Comparison of ENCODE assay signal across 8 cellular contexts in genomic region chr2:61889212-61889956, GRCh38. TPM values are rescaled to one million over a fixed set of nuclear protein-coding genes. Genes with fewer than 3 reads are reported as not detected.
DNase-seq lines count a peak whose midpoint lies in the region; ATAC-seq and TF ChIP-seq lines count a peak whose summit lies in the region.

No MANE protein-coding gene starts in this region.

- H3K4me3 Mint-ChIP-seq in activated CD4-positive, alpha-beta T cell treated with anti-CD3 and anti-CD28 coated beads, Interleukin-2, amount 10 ng/mL, durations not matched to agents 7 days and 5 days: peak overlapping the region; percentile 97
- H3K4me3 Mint-ChIP-seq in activated naive CD8-positive, alpha-beta T cell treated with anti-CD3 and anti-CD28 coated beads, Interleukin-2, amount 50 U/mL, for 24 hours: peak overlapping the region; percentile 99

- H3K27ac Mint-ChIP-seq in activated CD4-positive, alpha-beta T cell treated with anti-CD3 and anti-CD28 coated beads, Interleukin-2, amount 10 ng/mL, durations not matched to agents 7 days and 5 days: peak overlapping the region; percentile 99
- peak overlapping the region; percentile 61 for H3K27ac Mint-ChIP-seq in activated naive CD8-positive, alpha-beta T cell treated with anti-CD3 and anti-CD28 coated beads, Interleukin-2, amount 50 U/mL, for 24 hours

- peaks cover 0 to 13% of the 10 kb centered on the region in 2 donors for H3K4me1 ChIP-seq in thyroid gland

- no peak for DNase-seq in activated CD4-positive, alpha-beta T cell treated with anti-CD3 and anti-CD28 coated beads, Interleukin-2, amount 10 ng/mL, durations not matched to agents 7 days and 5 days
- no peak for DNase-seq in activated CD4-positive, alpha-beta T cell treated with anti-CD3 and anti-CD28 coated beads, Interleukin-2, amount 50 U/mL, for 48 hours
- no peak for DNase-seq in activated naive CD8-positive, alpha-beta T cell treated with anti-CD3 and anti-CD28 coated beads, Interleukin-2, amount 50 U/mL, for 24 hours
- DNase-seq in kidney epithelial cell (ENCODE audit: low read depth): no peak
- DNase-seq in thyroid gland: peak in 1 of 2 donors; percentile 16
- no peak for DNase-seq in NCI-H187 treated with DMSO at 0.1 percent for 48 hours (lab: John Stamatoyannopoulos, UW)
- DNase-seq in NCI-H446 (lab: John Stamatoyannopoulos, UW): no peak
- DNase-seq in SKM-1 treated with dmso at 0.1 percent for 144 hours (lab: John Stamatoyannopoulos, UW; ENCODE audit: unreplicated experiment): no peak

- no peaks in the 10 kb centered on the region for H3K9me3 Mint-ChIP-seq in activated CD4-positive, alpha-beta T cell treated with anti-CD3 and anti-CD28 coated beads, Interleukin-2, amount 10 ng/mL, durations not matched to agents 7 days and 5 days
- no peaks in the 10 kb centered on the region for H3K9me3 Mint-ChIP-seq in activated naive CD8-positive, alpha-beta T cell treated with anti-CD3 and anti-CD28 coated beads, Interleukin-2, amount 50 U/mL, for 24 hours

- intact Hi-C loops in thyroid gland (cut with DNase I): no loop called here

- CTCF ChIA-PET in activated CD4-positive, alpha-beta T cell treated with anti-CD3 and anti-CD28 coated beads, Interleukin-2, amount 10 ng/mL, durations not matched to agents 7 days and 5 days (lab: Charles Lee): no interaction called here

- no peak for ATAC-seq in activated naive CD8-positive, alpha-beta T cell treated with anti-CD3 and anti-CD28 coated beads, Interleukin-2, amount 50 U/mL, for 24 hours

- H3K36me3 Mint-ChIP-seq in activated CD4-positive, alpha-beta T cell treated with anti-CD3 and anti-CD28 coated beads, Interleukin-2, amount 10 ng/mL, durations not matched to agents 7 days and 5 days (ENCODE audit: low read depth): peaks cover 22% of the 10 kb centered on the region
- peaks cover 35% of the 10 kb centered on the region for H3K36me3 Mint-ChIP-seq in activated naive CD8-positive, alpha-beta T cell treated with anti-CD3 and anti-CD28 coated beads, Interleukin-2, amount 50 U/mL, for 24 hours (ENCODE audit: low read depth)

- peaks cover 25% of the 10 kb centered on the region for H3K4me1 Mint-ChIP-seq in activated CD4-positive, alpha-beta T cell treated with anti-CD3 and anti-CD28 coated beads, Interleukin-2, amount 10 ng/mL, durations not matched to agents 7 days and 5 days
- H3K4me1 Mint-ChIP-seq in activated naive CD8-positive, alpha-beta T cell treated with anti-CD3 and anti-CD28 coated beads, Interleukin-2, amount 50 U/mL, for 24 hours: peaks cover 38% of the 10 kb centered on the region

- H3K27ac ChIP-seq in thyroid gland: peak overlapping the region in 2 of 3 donors; percentile 94 to 99

- 79 to 83% methylated on average over 34 to 36 of the region's 36 CpGs for WGBS in thyroid gland, 2 donors

- POLR2A ChIA-PET in activated CD4-positive, alpha-beta T cell treated with anti-CD3 and anti-CD28 coated beads, Interleukin-2, amount 10 ng/mL, durations not matched to agents 7 days and 5 days (lab: Charles Lee): no interaction called here

- TF ChIP-seq CTCF in kidney epithelial cell (IDR thresholded peaks at IDR 0.05; ENCODE audit: insufficient read depth, low read length, poor library complexity, severe bottlenecking) (no peak), thyroid gland (IDR thresholded peaks at IDR 0.05) (no peak)

- H3K27me3 ChIP-seq in kidney epithelial cell (ENCODE audit: control insufficient read depth, insufficient read depth, low read length) (no peaks in the 10 kb centered on the region), thyroid gland (no peaks in the 10 kb centered on the region)

- H3K36me3 ChIP-seq in kidney epithelial cell (ENCODE audit: control insufficient read depth, insufficient read depth, low read length) (no peaks in the 10 kb centered on the region), thyroid gland (peaks cover 0 to 3% of the 10 kb centered on the region in 2 donors)

- H3K9me3 ChIP-seq in thyroid gland: no peaks in the 10 kb centered on the region

- TF ChIP-seq POLR2A in thyroid gland (IDR thresholded peaks at IDR 0.05): no peak

- no peaks in the 10 kb centered on the region for H3K27me3 Mint-ChIP-seq in activated CD4-positive, alpha-beta T cell treated with anti-CD3 and anti-CD28 coated beads, Interleukin-2, amount 10 ng/mL, durations not matched to agents 7 days and 5 days
- H3K27me3 Mint-ChIP-seq in activated naive CD8-positive, alpha-beta T cell treated with anti-CD3 and anti-CD28 coated beads, Interleukin-2, amount 50 U/mL, for 24 hours: no peaks in the 10 kb centered on the region

- H3K4me3 ChIP-seq in kidney epithelial cell (ENCODE audit: low read depth, low read length) (peak overlapping the region; percentile 87), thyroid gland (replicated peaks in 1 of 3) (peak overlapping the region in 1 of 3 donors; percentile 76)

RNA-seq across cellular contexts. Expression of gene CCT4, which starts 0.9 kb away (rescaled TPM):
- 100 to 1,000 TPM; 136 to 138 TPM for total RNA-seq in activated CD4-positive, alpha-beta T cell treated with anti-CD3 and anti-CD28 coated beads, Interleukin-2, amount 10 ng/mL, durations not matched to agents 7 days and 5 days
- total RNA-seq in kidney epithelial cell (156 and 158 TPM in 2 replicates), thyroid gland (10 to 100 TPM; 84.4 to 96.5 (median 88.7) TPM)

RNA-seq across cellular contexts. Expression of gene COMMD1, which starts 16.1 kb away (rescaled TPM):
- 10 to 100 TPM; 29.1 to 30.6 TPM for total RNA-seq in activated CD4-positive, alpha-beta T cell treated with anti-CD3 and anti-CD28 coated beads, Interleukin-2, amount 10 ng/mL, durations not matched to agents 7 days and 5 days
- total RNA-seq in kidney epithelial cell: 44.1 and 44.9 TPM in 2 replicates
- total RNA-seq in thyroid gland: 100 to 1,000 TPM in 2 of 4 donors, 10 to 100 TPM in 2; 76.0 to 132 (median 100) TPM

RNA-seq across cellular contexts. Expression of gene FAM161A, which starts 35.5 kb away (rescaled TPM):
- total RNA-seq in activated CD4-positive, alpha-beta T cell treated with anti-CD3 and anti-CD28 coated beads, Interleukin-2, amount 10 ng/mL, durations not matched to agents 7 days and 5 days: 1 to 10 TPM; 4.0 to 4.4 TPM
- total RNA-seq in kidney epithelial cell (3.0 and 6.0 TPM in 2 replicates), thyroid gland (10 to 100 TPM in 2 of 4 donors, 1 to 10 TPM in 2; 5.6 to 17.1 (median 9.4) TPM)
